ENCODE assay signal across 8 cellular contexts in the genomic region with DNA sequence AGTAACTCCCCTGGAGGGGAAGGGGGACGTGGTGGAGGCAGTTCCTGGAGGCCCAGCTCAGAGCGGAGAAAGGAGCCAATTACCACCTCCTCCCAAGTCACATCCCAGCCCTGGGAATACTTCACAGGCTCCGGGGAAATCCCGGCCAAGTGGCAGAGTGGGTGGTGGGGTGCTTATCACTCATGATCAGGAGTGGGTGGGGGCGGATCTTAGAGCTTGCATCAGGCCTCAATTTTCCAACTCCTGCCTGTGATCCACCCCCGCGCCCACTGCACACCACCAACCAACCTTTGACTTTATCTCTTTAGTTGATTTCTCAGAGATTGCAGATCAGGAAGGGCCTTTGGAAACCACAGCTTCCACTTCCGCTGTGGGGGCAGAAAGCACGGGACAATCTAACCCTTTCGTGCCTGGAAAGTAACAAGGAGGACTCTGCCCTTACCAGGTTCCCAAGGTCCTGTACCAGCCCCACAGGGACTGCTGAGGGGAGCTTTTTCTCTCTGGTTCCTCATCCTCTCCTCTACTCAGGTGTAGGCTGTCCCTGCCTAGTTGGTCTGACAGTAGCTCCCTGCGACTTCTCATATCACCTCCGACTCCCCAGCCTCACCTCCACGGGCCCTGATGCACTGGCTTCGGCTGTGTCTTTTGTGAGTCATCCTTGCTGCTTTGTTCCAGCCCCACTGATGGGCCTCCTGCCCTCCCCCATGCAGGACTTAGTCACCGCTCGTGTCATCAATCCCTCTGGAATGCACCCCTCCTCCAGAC. TPM values are rescaled to one million over a fixed set of nuclear protein-coding genes. Genes with fewer than 3 reads are reported as not detected.
DNase-seq lines count a peak whose midpoint lies in the region; ATAC-seq and TF ChIP-seq lines count a peak whose summit lies in the region.

No MANE protein-coding gene starts in this region.

- H4K20me1 ChIP-seq in OCI-LY7 (ENCODE audit: insufficient read depth, low read length) = no peaks in the 10 kb centered on the region

- TF ChIP-seq POLR2A in heart left ventricle (IDR thresholded peaks at IDR 0.05) = no peak
- TF ChIP-seq POLR2A in sigmoid colon (IDR thresholded peaks at IDR 0.05) = no peak

- CTCF ChIA-PET in OCI-LY7 (lab: Charles Lee; ENCODE audit: unreplicated experiment) = no interaction called here

- no peak for TF ChIP-seq CTCF in GM12865 (IDR thresholded peaks at IDR 0.05; ENCODE audit: insufficient read depth, low read depth, low read length, missing control alignments)
- no peak for TF ChIP-seq CTCF in heart left ventricle (IDR thresholded peaks at IDR 0.05)
- TF ChIP-seq CTCF in sigmoid colon (IDR thresholded peaks at IDR 0.05) = no peak
- TF ChIP-seq CTCF in OCI-LY7 (conservative IDR thresholded peaks at IDR 0.05; ENCODE audit: low read length) = no peak
- TF ChIP-seq CTCF in glutamatergic neuron (IDR thresholded peaks at IDR 0.05; ENCODE audit: partially characterized antibody, unreplicated experiment) = no peak

- POLR2A ChIA-PET in OCI-LY7 (lab: Charles Lee) = interaction anchor here (0.6 to 1.1 kb wide), 2 partner anchors 12 to 688 kb away, joined by 3 to 5 read pairs; no protein-coding TSS in a partner anchor

- no peak overlapping the region for H3K4me3 ChIP-seq in GM12865 (ENCODE audit: low read depth, low read length)
- H3K4me3 ChIP-seq in SJSA1 = peak overlapping the region; percentile 15
- H3K4me3 ChIP-seq in heart left ventricle = peak overlapping the region in 1 of 12 donors; percentile 2
- no peak overlapping the region for H3K4me3 ChIP-seq in sigmoid colon
- no peak overlapping the region for H3K4me3 ChIP-seq in OCI-LY7 (ENCODE audit: low read depth, low read length, poor library complexity, severe bottlenecking)

- no peak overlapping the region for H3K4me2 ChIP-seq in OCI-LY7 (ENCODE audit: low read length)

- BruUV-seq in OCI-LY7 (replicated peaks; lab: Mats Ljungman, UMichigan) = no TSS peak

- no peaks in the 10 kb centered on the region for H3K9me2 ChIP-seq in OCI-LY7 (ENCODE audit: insufficient read depth, low read length)

- peak in 2 of 4 donors; percentile 13 to 51 for TF ChIP-seq EP300 in sigmoid colon (IDR thresholded peaks at IDR 0.05)

- H3K27ac ChIP-seq in SJSA1 = peak overlapping the region; percentile 94
- H3K27ac ChIP-seq in heart left ventricle = peak overlapping the region in 10 of 12 donors; percentile 19 to 79 (median 58)
- peak overlapping the region; percentile 60 to 92 (median 80) for H3K27ac ChIP-seq in sigmoid colon
- H3K27ac ChIP-seq in OCI-LY7 (ENCODE audit: low read depth, low read length, poor library complexity, severe bottlenecking) = no peak overlapping the region

- no peak overlapping the region for H2AFZ ChIP-seq in OCI-LY7 (ENCODE audit: low read length)

- DNase-seq in GM12865 (ENCODE audit: low read depth) (peak; percentile 50), SJSA1 (ENCODE audit: low read depth in 1 of 2, low spot score in 2 of 2) (peak; percentile 96 to 97), heart left ventricle (peak in 4 of 5 donors; percentile 32 to 87 (median 52)), sigmoid colon (peak; percentile 91), OCI-LY7 (ENCODE audit: low spot score) (no peak), glutamatergic neuron (no peak)

- no peaks in the 10 kb centered on the region for H3K9me3 ChIP-seq in SJSA1 (replicated peaks)
- no peaks in the 10 kb centered on the region for H3K9me3 ChIP-seq in heart left ventricle
- H3K9me3 ChIP-seq in sigmoid colon = no peaks in the 10 kb centered on the region
- no peaks in the 10 kb centered on the region for H3K9me3 ChIP-seq in OCI-LY7 (ENCODE audit: low read length)

- no peaks in the 10 kb centered on the region for H3K79me2 ChIP-seq in OCI-LY7 (ENCODE audit: insufficient read depth, low read depth, low read length)

- WGBS in heart left ventricle, 4 donors = 24 to 47% (median 38%) methylated on average over 16 of the region's 16 CpGs
- WGBS in sigmoid colon, 2 donors = 20 to 62% methylated on average over 16 of the region's 16 CpGs

- H3K4me1 ChIP-seq in SJSA1 (replicated peaks) (peaks cover 56% of the 10 kb centered on the region), heart left ventricle (peaks cover 4 to 53% (median 28%) of the 10 kb centered on the region in 12 donors), sigmoid colon (peaks cover 0 to 43% (median 26%) of the 10 kb centered on the region in 4 donors), OCI-LY7 (ENCODE audit: insufficient read depth, low read length, poor library complexity, severe bottlenecking) (peaks cover 8% of the 10 kb centered on the region)

- H3K27me3 ChIP-seq in SJSA1 (replicated peaks) = no peaks in the 10 kb centered on the region
- no peaks in the 10 kb centered on the region for H3K27me3 ChIP-seq in heart left ventricle
- H3K27me3 ChIP-seq in sigmoid colon = no peaks in the 10 kb centered on the region

- H3K4me3 Mint-ChIP-seq in activated naive CD4-positive, alpha-beta T cell treated with anti-CD3 and anti-CD28 coated beads, Interleukin-2, amount 50 U/mL, for 24 hours = peak overlapping the region; percentile 71
- no peak overlapping the region for H3K4me3 Mint-ChIP-seq in glutamatergic neuron (ENCODE audit: unreplicated experiment)

- H3K36me3 ChIP-seq in SJSA1 (no peaks in the 10 kb centered on the region), heart left ventricle (no peaks in the 10 kb centered on the region), sigmoid colon (no peaks in the 10 kb centered on the region), OCI-LY7 (ENCODE audit: insufficient read depth, low read length) (no peaks in the 10 kb centered on the region)

- no peaks in the 10 kb centered on the region for H3K9me3 Mint-ChIP-seq in activated naive CD4-positive, alpha-beta T cell treated with anti-CD3 and anti-CD28 coated beads, Interleukin-2, amount 50 U/mL, for 24 hours
- H3K9me3 Mint-ChIP-seq in glutamatergic neuron (ENCODE audit: unreplicated experiment) = no peaks in the 10 kb centered on the region

- H3K27ac Mint-ChIP-seq in activated naive CD4-positive, alpha-beta T cell treated with anti-CD3 and anti-CD28 coated beads, Interleukin-2, amount 50 U/mL, for 24 hours = peak overlapping the region; percentile 96
- no peak overlapping the region for H3K27ac Mint-ChIP-seq in glutamatergic neuron (ENCODE audit: unreplicated experiment)

- intact Hi-C loops in heart left ventricle (cut with DNase I) (no loop called here), sigmoid colon (cut with DNase I) (no loop called here), OCI-LY7 (cut with micrococcal nuclease; ENCODE audit: unreplicated experiment) (no loop called here)

- peaks cover 2% of the 10 kb centered on the region for H3K36me3 Mint-ChIP-seq in activated naive CD4-positive, alpha-beta T cell treated with anti-CD3 and anti-CD28 coated beads, Interleukin-2, amount 50 U/mL, for 24 hours
- no peaks in the 10 kb centered on the region for H3K36me3 Mint-ChIP-seq in glutamatergic neuron (ENCODE audit: unreplicated experiment)

- ATAC-seq in heart left ventricle = peak in 3 of 4 donors; percentile 88 to 93 (median 90)
- ATAC-seq in GM18867 (IDR thresholded peaks at IDR 0.05; ENCODE audit: unreplicated experiment) = no peak

- H3K4me1 Mint-ChIP-seq in activated naive CD4-positive, alpha-beta T cell treated with anti-CD3 and anti-CD28 coated beads, Interleukin-2, amount 50 U/mL, for 24 hours = peaks cover 74% of the 10 kb centered on the region
- peaks cover 2% of the 10 kb centered on the region for H3K4me1 Mint-ChIP-seq in glutamatergic neuron (ENCODE audit: low read depth, unreplicated experiment)

- H3K27me3 Mint-ChIP-seq in activated naive CD4-positive, alpha-beta T cell treated with anti-CD3 and anti-CD28 coated beads, Interleukin-2, amount 50 U/mL, for 24 hours = no peaks in the 10 kb centered on the region
- H3K27me3 Mint-ChIP-seq in glutamatergic neuron (ENCODE audit: unreplicated experiment) = peaks cover 4% of the 10 kb centered on the region

RNA-seq across cellular contexts. Expression of gene IER3, which starts 24.9 kb away (rescaled TPM):
- 119 and 139 TPM in 2 replicates for total RNA-seq in SJSA1 (2014; rRNA removed; shearing (Covaris generic))
- 100 to 1,000 TPM in 2 of 9 donors, 10 to 100 TPM in 6, 1 to 10 TPM in 1; 8.7 to 127 (median 69.8) TPM for total RNA-seq in heart left ventricle
- polyA plus RNA-seq in heart left ventricle = 100 to 1,000 TPM in 1 of 2 donors, 10 to 100 TPM in 1; 33.3 to 119 TPM
- 10 to 100 TPM; 20.1 to 65.3 (median 21.9) TPM for total RNA-seq in sigmoid colon
- 100 to 1,000 TPM; 133 to 193 (median 153) TPM for polyA plus RNA-seq in sigmoid colon
- 0.51 and 2.8 TPM in 2 replicates for total RNA-seq in OCI-LY7 (2014; rRNA removed; shearing (Covaris generic))
- 1.3 and 1.6 TPM in 2 replicates for total RNA-seq in OCI-LY7 (2022)
- total RNA-seq in glutamatergic neuron (ENCODE audit: unreplicated experiment) = 13.5 TPM

RNA-seq across cellular contexts. Expression of gene FLOT1, which starts 26.8 kb away (rescaled TPM):
- 200 and 254 TPM in 2 replicates for total RNA-seq in SJSA1 (2014; rRNA removed; shearing (Covaris generic))
- total RNA-seq in heart left ventricle (100 to 1,000 TPM; 166 to 282 (median 211) TPM), sigmoid colon (100 to 1,000 TPM; 141 to 206 (median 160) TPM), OCI-LY7 (2022) (108 and 117 TPM in 2 replicates), glutamatergic neuron (ENCODE audit: unreplicated experiment) (191 TPM)
- polyA plus RNA-seq in heart left ventricle (100 to 1,000 TPM; 291 to 310 TPM), sigmoid colon (100 to 1,000 TPM; 174 to 194 (median 188) TPM)
- 66.7 and 70.7 TPM in 2 replicates for total RNA-seq in OCI-LY7 (2014; rRNA removed; shearing (Covaris generic))

RNA-seq across cellular contexts. Expression of gene TUBB, which starts 49.1 kb away (rescaled TPM):
- total RNA-seq in SJSA1 (2014; rRNA removed; shearing (Covaris generic)) = 1,157 and 1,642 TPM in 2 replicates
- total RNA-seq in heart left ventricle (100 to 1,000 TPM; 183 to 474 (median 238) TPM), sigmoid colon (100 to 1,000 TPM; 245 to 287 (median 267) TPM), OCI-LY7 (2022) (1,244 and 1,350 TPM in 2 replicates), glutamatergic neuron (ENCODE audit: unreplicated experiment) (2,264 TPM)
- polyA plus RNA-seq in heart left ventricle (100 to 1,000 TPM; 195 to 497 TPM), sigmoid colon (100 to 1,000 TPM in 2 of 3 donors, 10 to 100 TPM in 1; 96.1 to 306 (median 111) TPM)
- total RNA-seq in OCI-LY7 (2014; rRNA removed; shearing (Covaris generic)) = 1,287 and 1,346 TPM in 2 replicates

RNA-seq across cellular contexts. Expression of gene MDC1, which starts 52.2 kb away (rescaled TPM):
- total RNA-seq in SJSA1 (2014; rRNA removed; shearing (Covaris generic)) = 8.4 and 8.6 TPM in 2 replicates
- total RNA-seq in heart left ventricle (10 to 100 TPM; 10.6 to 25.0 (median 17.5) TPM), sigmoid colon (10 to 100 TPM in 1 of 4 donors, 1 to 10 TPM in 3; 5.4 to 16.1 (median 6.7) TPM), OCI-LY7 (2022) (107 and 133 TPM in 2 replicates), glutamatergic neuron (ENCODE audit: unreplicated experiment) (50.4 TPM)
- polyA plus RNA-seq in heart left ventricle (10 to 100 TPM in 1 of 2 donors, 1 to 10 TPM in 1; 8.6 to 13.9 TPM), sigmoid colon (10 to 100 TPM in 1 of 3 donors, 1 to 10 TPM in 2; 1.8 to 17.4 (median 3.7) TPM)
- 35.0 and 41.6 TPM in 2 replicates for total RNA-seq in OCI-LY7 (2014; rRNA removed; shearing (Covaris generic))

Comparison
In these comparisons a context has a peak if more than half of its experiments do, and no peak if none do; other contexts are left out.
1. DNase-seq: peak in GM12865 (single experiment), SJSA1 (2 of 2), heart left ventricle (4 of 5) and sigmoid colon (single experiment); none in OCI-LY7 (single experiment) and glutamatergic neuron (single experiment).